In the genomic region with DNA sequence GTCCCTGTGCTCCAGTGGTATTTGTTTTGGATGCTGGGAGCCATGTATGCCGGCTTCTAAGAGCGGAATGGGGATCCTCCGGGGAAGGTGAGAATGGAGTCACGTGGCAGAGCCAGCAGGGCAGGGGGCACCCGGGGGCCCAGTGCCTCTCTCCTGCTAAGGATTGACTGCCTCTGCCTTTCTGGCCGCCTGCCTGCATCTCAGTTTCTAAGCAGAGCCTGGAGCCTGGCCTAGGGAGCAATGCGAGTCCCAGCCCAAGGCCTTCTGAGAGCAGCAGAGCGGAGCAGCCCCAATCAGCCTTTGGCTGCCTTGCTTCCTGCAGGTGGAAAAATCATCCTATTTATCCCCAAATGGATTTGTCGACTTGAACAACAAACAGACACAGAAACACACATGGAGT, we compare ENCODE assay signal across 22 cellular contexts.
DNase-seq lines count a peak whose midpoint lies in the region; ATAC-seq and TF ChIP-seq lines count a peak whose summit lies in the region.
"Had no signal": no experiment of that assay in that cellular context is flagged by ENCODE, and none has a peak within 500 bp of the region (broad histone marks: within the 10 kb centered on the region; RNA-seq: fewer than 3 reads in every experiment).

No MANE protein-coding gene starts in this region.

- intact Hi-C loops in PC-3 (cut with micrococcal nuclease) (no loop called here), left ventricle myocardium superior (cut with micrococcal nuclease) (no loop called here)

- peaks cover 8% of the 10 kb centered on the region for H3F3A ChIP-seq in PC-3 (ENCODE audit: low read length, unreplicated experiment)

- H2AFZ ChIP-seq in PC-3 (ENCODE audit: low read length) (no peak overlapping the region), parathyroid adenoma (peak overlapping the region; percentile 38)

- no peaks in the 10 kb centered on the region for H4K20me1 ChIP-seq in PC-3 (ENCODE audit: low read length)

- H3K9me2 ChIP-seq in PC-3 (replicated peaks; ENCODE audit: low read length) = no peaks in the 10 kb centered on the region

- POLR2A ChIA-PET in HEK293T (lab: Yijun Ruan, JAX) (no interaction called here), PC-3 (lab: Charles Lee; ENCODE audit: unreplicated experiment) (interaction anchor here (3.7 kb wide), 1 partner anchor 196 kb away, joined by 62 read pairs; a partner anchor contains a TSS), GM10248 (lab: Yijun Ruan, JAX) (no interaction called here)

- DNase-seq in HEK293T (ENCODE audit: extremely low spot score) (peak; percentile 2), PC-3 (no peak), left ventricle myocardium superior (peak; percentile 35), GM10248 (ENCODE audit: extremely low spot score) (no peak), dermis blood vessel endothelial cell (no peak)
- DNase-seq in activated naive CD4-positive, alpha-beta T cell treated with anti-CD3 and anti-CD28 coated beads, Interleukin-2, amount 50 U/mL, for 16 hours = no peak
- DNase-seq: activated CD4-positive, alpha-beta T cell treated with anti-CD3 and anti-CD28 coated beads for 36 hours; activated CD8-positive, alpha-beta memory T cell treated with anti-CD3 and anti-CD28 coated beads for 24 hours; Calu3; DMS79 treated with DMSO at 0.1 percent for 48 hours; GF-D8; head of caudate nucleus; Karpas-422; NCI-H1694; NCI-H526 treated with DMSO at 0.1 percent for 48 hours; stimulated activated CD4-positive, alpha-beta T cell treated with anti-CD3 and anti-CD28 coated beads, Interleukin-1b, Interleukin-23, amount 100 ng/mL, for 48 hours; T-helper 2 cell had no signal

- H3K4me2 ChIP-seq in PC-3 (ENCODE audit: low read length) (no peak overlapping the region), parathyroid adenoma (ENCODE audit: low read length) (no peak overlapping the region)

- no peaks in the 10 kb centered on the region for H3K27me3 ChIP-seq in PC-3 (ENCODE audit: low read length)
- H3K27me3 ChIP-seq in parathyroid adenoma (ENCODE audit: control insufficient read depth, insufficient read depth, low read length) = no peaks in the 10 kb centered on the region
- H3K27me3 ChIP-seq: adrenal gland, body of pancreas, upper lobe of right lung had no signal

- peaks cover 45% of the 10 kb centered on the region for H3K4me1 ChIP-seq in PC-3 (ENCODE audit: insufficient read depth, low read length)
- H3K4me1 ChIP-seq in parathyroid adenoma = peaks cover 18% of the 10 kb centered on the region
- H3K4me1 ChIP-seq: body of pancreas had no signal

- TF ChIP-seq CTCF in PC-3 (conservative IDR thresholded peaks at IDR 0.05; ENCODE audit: low read depth, low read length) (no peak), parathyroid adenoma (IDR thresholded peaks at IDR 0.05) (no peak), GM10248 (IDR thresholded peaks at IDR 0.05; ENCODE audit: control extremely low read depth, extremely low read depth, low read depth, missing control alignments) (no peak)

- no TSS peak for BruUV-seq in PC-3 (replicated peaks; lab: Mats Ljungman, UMichigan)

- H3K27ac ChIP-seq in PC-3 (ENCODE audit: low read length) = peak overlapping the region; percentile 98
- H3K27ac ChIP-seq in parathyroid adenoma = peak overlapping the region; percentile 49
- H3K27ac ChIP-seq: body of pancreas, SK-N-MC, upper lobe of right lung had no signal

- H3K36me3 ChIP-seq in PC-3 (ENCODE audit: low read depth, low read length) (no peaks in the 10 kb centered on the region), parathyroid adenoma (ENCODE audit: control insufficient read depth, insufficient read depth, low read length) (no peaks in the 10 kb centered on the region)
- H3K36me3 ChIP-seq: adrenal gland, upper lobe of right lung had no signal

- no peak overlapping the region for H3K4me3 ChIP-seq in PC-3 (ENCODE audit: low read length)
- H3K4me3 ChIP-seq in parathyroid adenoma (ENCODE audit: low read depth, low read length) = no peak overlapping the region
- H3K4me3 ChIP-seq: adrenal gland, body of pancreas, SK-N-MC, upper lobe of right lung had no signal

- H3K9ac ChIP-seq in PC-3 (ENCODE audit: low read length) (peak overlapping the region; percentile 55; the same call in 1 of the 2 replicates), parathyroid adenoma (no peak overlapping the region)

- H3K9me3 ChIP-seq in PC-3 (ENCODE audit: low read length) (no peaks in the 10 kb centered on the region), parathyroid adenoma (ENCODE audit: control insufficient read depth, low read length) (no peaks in the 10 kb centered on the region)
- H3K9me3 ChIP-seq: adrenal gland, body of pancreas, upper lobe of right lung had no signal

- ATAC-seq in PC-3 = no peak
- peak; percentile 47 for ATAC-seq in left ventricle myocardium superior
- ATAC-seq: activated CD4-positive, alpha-beta T cell treated with anti-CD3 and anti-CD28 coated beads for 36 hours had no signal

- CTCF ChIA-PET in HEK293T (lab: Yijun Ruan, JAX) = no interaction called here
- CTCF ChIA-PET in PC-3 (lab: Charles Lee) = no interaction called here
- CTCF ChIA-PET in GM10248 (lab: Yijun Ruan, JAX) = no interaction called here

- H3K79me2 ChIP-seq in PC-3 (ENCODE audit: low read length) (no peaks in the 10 kb centered on the region), parathyroid adenoma (no peaks in the 10 kb centered on the region)

TF ChIP-seq in HEK293T, 16 proteins besides CTCF, POLR2A, EP300 and RAD21:
- TF ChIP-seq BHLHE40 (IDR thresholded peaks at IDR 0.05; ENCODE audit: borderline replicate concordance) (no peak), FOXA1 (IDR thresholded peaks at IDR 0.05) (no peak), SUZ12 (IDR thresholded peaks at IDR 0.05) (no peak), SP1 (IDR thresholded peaks at IDR 0.05) (no peak), CTBP1 (IDR thresholded peaks at IDR 0.05; ENCODE audit: borderline replicate concordance) (no peak), FOXM1 (IDR thresholded peaks at IDR 0.05; ENCODE audit: borderline replicate concordance) (no peak), L3MBTL2 (conservative IDR thresholded peaks at IDR 0.05) (no peak), FOXK2 (IDR thresholded peaks at IDR 0.05) (no peak)
TF ChIP-seq in HEK293T: peak in this region for 0.

Comparison
In these comparisons a context has a peak if more than half of its experiments do, and no peak if none do; other contexts are left out.
1. DNase-seq: peak in HEK293T (single experiment) and left ventricle myocardium superior (single experiment); none in PC-3 (single experiment), GM10248 (single experiment), dermis blood vessel endothelial cell (single experiment) and activated naive CD4-positive, alpha-beta T cell treated with anti-CD3 and anti-CD28 coated beads, Interleukin-2, amount 50 U/mL, for 16 hours (single experiment).